Comparison of ENCODE assay signal across 21 cellular contexts in the genomic region with DNA sequence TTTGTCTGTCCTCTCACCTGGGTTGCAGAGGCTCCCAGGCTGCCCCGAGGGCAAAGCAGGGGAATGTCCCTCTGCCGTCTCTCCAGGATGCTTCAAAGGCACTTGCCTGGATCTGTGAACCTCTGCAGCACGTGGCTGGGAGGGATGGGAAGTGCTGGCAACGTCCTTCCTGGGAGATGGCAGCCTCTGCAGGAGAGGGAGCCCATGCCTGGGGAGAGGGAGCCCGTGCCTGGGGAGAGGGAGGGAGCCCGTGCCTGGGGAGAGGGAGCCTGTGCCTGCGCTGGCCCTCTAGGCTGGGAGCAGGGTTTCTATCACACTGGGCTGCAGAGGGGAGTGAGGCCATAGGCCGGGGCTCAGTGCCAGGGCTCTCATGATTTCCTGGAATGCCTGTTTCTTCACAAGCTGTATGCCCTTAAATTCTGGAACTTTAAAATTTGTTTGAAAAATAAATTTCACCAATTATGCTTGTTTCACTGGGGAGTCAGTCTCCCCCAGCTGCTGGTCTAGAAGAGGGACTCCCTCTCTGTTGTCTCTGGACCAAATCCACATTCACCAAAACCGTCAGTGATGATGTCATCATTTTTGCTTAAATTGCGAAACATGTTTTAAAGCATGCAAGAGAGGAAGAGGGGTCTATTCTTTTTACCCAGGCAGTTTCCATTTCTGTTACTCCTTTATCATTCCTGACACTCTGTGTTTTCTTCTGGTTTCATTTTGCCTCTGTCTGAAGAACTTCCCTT.
DNase-seq lines count a peak whose midpoint lies in the region; ATAC-seq and TF ChIP-seq lines count a peak whose summit lies in the region.
"Had no signal": no experiment of that assay in that cellular context is flagged by ENCODE, and none has a peak within 500 bp of the region (broad histone marks: within the 10 kb centered on the region; RNA-seq: fewer than 3 reads in every experiment).

No MANE protein-coding gene starts in this region.

- no peak for TF ChIP-seq CTCF in activated CD8-positive, alpha-beta T cell treated with anti-CD3 and anti-CD28 coated beads for 36 hours (IDR thresholded peaks at IDR 0.05)
- TF ChIP-seq CTCF in psoas muscle (IDR thresholded peaks at IDR 0.05), result no peak

- no peak for DNase-seq in activated CD8-positive, alpha-beta T cell treated with anti-CD3 and anti-CD28 coated beads, Interleukin-2, amount 10 ng/mL, durations not matched to agents 7 days and 5 days
- no peak for DNase-seq in activated CD8-positive, alpha-beta T cell treated with anti-CD3 and anti-CD28 coated beads for 36 hours
- peak; percentile 32 for DNase-seq in ELF-1 (ENCODE audit: low read depth, low spot score)
- DNase-seq in naive thymus-derived CD8-positive, alpha-beta T cell, result no peak
- no peak for DNase-seq in NCI-H146 (lab: John Stamatoyannopoulos, UW)
- no peak for DNase-seq in psoas muscle
- DNase-seq: activated gamma-delta T cell; cerebellar nuclear complex; effector CD8-positive, alpha-beta T cell; heart right ventricle; NCI-H1436 treated with DMSO at 0.1 percent for 48 hours; NCI-H2171 treated with DMSO at 0.1 percent for 48 hours; nucleus accumbens; OCI-M1; right cardiac atrium; SHP77; stimulated activated CD4-positive, alpha-beta T cell treated with anti-CD3 and anti-CD28 coated beads, Interleukin-15, amount 100 ng/mL, for 24 hours had no signal

- no peak for ATAC-seq in activated CD8-positive, alpha-beta T cell treated with anti-CD3 and anti-CD28 coated beads, Interleukin-2, amount 10 ng/mL, durations not matched to agents 7 days and 5 days
- ATAC-seq in activated CD8-positive, alpha-beta T cell treated with anti-CD3 and anti-CD28 coated beads for 36 hours, result no peak
- ATAC-seq in activated T-helper 17 cell treated with anti-CD3 and anti-CD28 coated beads, Interleukin-2, amount 50 U/mL, for 72 hours (replicated peaks), result no peak
- no peak for ATAC-seq in naive thymus-derived CD8-positive, alpha-beta T cell
- no peak for ATAC-seq in GM21786 (IDR thresholded peaks at IDR 0.05; ENCODE audit: unreplicated experiment)
- no peak for ATAC-seq in psoas muscle
- ATAC-seq: heart right ventricle, right cardiac atrium, WTC11 had no signal

- no peak overlapping the region for H3K27ac ChIP-seq in psoas muscle
- H3K27ac ChIP-seq: C4-2B, heart right ventricle had no signal

- H3K36me3 Mint-ChIP-seq in activated CD8-positive, alpha-beta T cell treated with anti-CD3 and anti-CD28 coated beads, Interleukin-2, amount 10 ng/mL, durations not matched to agents 7 days and 5 days (ENCODE audit: low read depth), result peaks cover 40% of the 10 kb centered on the region
- peaks cover 11% of the 10 kb centered on the region for H3K36me3 Mint-ChIP-seq in activated CD8-positive, alpha-beta T cell treated with anti-CD3 and anti-CD28 coated beads for 36 hours (ENCODE audit: low read depth)
- H3K36me3 Mint-ChIP-seq in activated T-helper 17 cell treated with anti-CD3 and anti-CD28 coated beads, Interleukin-2, amount 50 U/mL, for 72 hours (ENCODE audit: low read depth), result no peaks in the 10 kb centered on the region
- H3K36me3 Mint-ChIP-seq in naive thymus-derived CD8-positive, alpha-beta T cell, result peaks cover 0 to 15% (median 14%) of the 10 kb centered on the region in 3 donors

- H3K36me3 ChIP-seq in psoas muscle (ENCODE audit: insufficient read depth in 1 of 2, low read depth in 1 of 2), result no peaks in the 10 kb centered on the region
- H3K36me3 ChIP-seq: heart right ventricle had no signal

- POLR2A ChIA-PET in activated CD8-positive, alpha-beta T cell treated with anti-CD3 and anti-CD28 coated beads, Interleukin-2, amount 10 ng/mL, durations not matched to agents 7 days and 5 days (lab: Charles Lee), result no interaction called here
- POLR2A ChIA-PET in activated CD8-positive, alpha-beta T cell treated with anti-CD3 and anti-CD28 coated beads for 36 hours (lab: Charles Lee), result no interaction called here
- POLR2A ChIA-PET in naive thymus-derived CD8-positive, alpha-beta T cell (lab: Charles Lee), result interaction anchor here (1.0 to 3.6 kb wide), 13 partner anchors 8 to 407 kb away, joined by 4 to 31 read pairs (median 6); no protein-coding TSS in a partner anchor

- peak overlapping the region; percentile 28 for H3K4me3 Mint-ChIP-seq in activated CD8-positive, alpha-beta T cell treated with anti-CD3 and anti-CD28 coated beads, Interleukin-2, amount 10 ng/mL, durations not matched to agents 7 days and 5 days
- no peak overlapping the region for H3K4me3 Mint-ChIP-seq in activated CD8-positive, alpha-beta T cell treated with anti-CD3 and anti-CD28 coated beads for 36 hours
- H3K4me3 Mint-ChIP-seq in activated T-helper 17 cell treated with anti-CD3 and anti-CD28 coated beads, Interleukin-2, amount 50 U/mL, for 72 hours, result peak overlapping the region; percentile 48
- peak overlapping the region; percentile 9 to 87 (median 62) for H3K4me3 Mint-ChIP-seq in naive thymus-derived CD8-positive, alpha-beta T cell
- H3K4me3 Mint-ChIP-seq: WTC11 had no signal

- no peaks in the 10 kb centered on the region for H3K4me1 ChIP-seq in psoas muscle
- H3K4me1 ChIP-seq: heart right ventricle had no signal

- peaks cover 42% of the 10 kb centered on the region for H3K4me1 Mint-ChIP-seq in activated CD8-positive, alpha-beta T cell treated with anti-CD3 and anti-CD28 coated beads, Interleukin-2, amount 10 ng/mL, durations not matched to agents 7 days and 5 days (ENCODE audit: low read depth)
- peaks cover 30% of the 10 kb centered on the region for H3K4me1 Mint-ChIP-seq in activated CD8-positive, alpha-beta T cell treated with anti-CD3 and anti-CD28 coated beads for 36 hours (ENCODE audit: low read depth)
- H3K4me1 Mint-ChIP-seq in activated T-helper 17 cell treated with anti-CD3 and anti-CD28 coated beads, Interleukin-2, amount 50 U/mL, for 72 hours, result peaks cover 18% of the 10 kb centered on the region
- peaks cover 14 to 49% (median 41%) of the 10 kb centered on the region in 4 donors for H3K4me1 Mint-ChIP-seq in naive thymus-derived CD8-positive, alpha-beta T cell
- H3K4me1 Mint-ChIP-seq: WTC11 had no signal

- no peaks in the 10 kb centered on the region for H3K27me3 Mint-ChIP-seq in activated CD8-positive, alpha-beta T cell treated with anti-CD3 and anti-CD28 coated beads, Interleukin-2, amount 10 ng/mL, durations not matched to agents 7 days and 5 days (ENCODE audit: low read depth)
- no peaks in the 10 kb centered on the region for H3K27me3 Mint-ChIP-seq in activated CD8-positive, alpha-beta T cell treated with anti-CD3 and anti-CD28 coated beads for 36 hours
- H3K27me3 Mint-ChIP-seq in activated T-helper 17 cell treated with anti-CD3 and anti-CD28 coated beads, Interleukin-2, amount 50 U/mL, for 72 hours, result no peaks in the 10 kb centered on the region
- no peaks in the 10 kb centered on the region for H3K27me3 Mint-ChIP-seq in naive thymus-derived CD8-positive, alpha-beta T cell

- peaks cover 25% of the 10 kb centered on the region for H3K9me3 Mint-ChIP-seq in activated CD8-positive, alpha-beta T cell treated with anti-CD3 and anti-CD28 coated beads, Interleukin-2, amount 10 ng/mL, durations not matched to agents 7 days and 5 days (ENCODE audit: insufficient read depth)
- peaks cover 25% of the 10 kb centered on the region for H3K9me3 Mint-ChIP-seq in activated CD8-positive, alpha-beta T cell treated with anti-CD3 and anti-CD28 coated beads for 36 hours
- H3K9me3 Mint-ChIP-seq in activated T-helper 17 cell treated with anti-CD3 and anti-CD28 coated beads, Interleukin-2, amount 50 U/mL, for 72 hours, result peaks cover 9% of the 10 kb centered on the region
- peaks cover 0 to 26% (median 16%) of the 10 kb centered on the region in 9 donors for H3K9me3 Mint-ChIP-seq in naive thymus-derived CD8-positive, alpha-beta T cell

- no peak overlapping the region for H3K4me3 ChIP-seq in psoas muscle
- H3K4me3 ChIP-seq: heart right ventricle had no signal

- peak overlapping the region; percentile 97 for H3K27ac Mint-ChIP-seq in activated CD8-positive, alpha-beta T cell treated with anti-CD3 and anti-CD28 coated beads, Interleukin-2, amount 10 ng/mL, durations not matched to agents 7 days and 5 days
- H3K27ac Mint-ChIP-seq in activated CD8-positive, alpha-beta T cell treated with anti-CD3 and anti-CD28 coated beads for 36 hours, result no peak overlapping the region
- H3K27ac Mint-ChIP-seq in activated T-helper 17 cell treated with anti-CD3 and anti-CD28 coated beads, Interleukin-2, amount 50 U/mL, for 72 hours, result peak overlapping the region; percentile 45
- peak overlapping the region; percentile 26 to 98 (median 93) for H3K27ac Mint-ChIP-seq in naive thymus-derived CD8-positive, alpha-beta T cell
- H3K27ac Mint-ChIP-seq: WTC11 had no signal

- intact Hi-C loops in activated CD8-positive, alpha-beta T cell treated with anti-CD3 and anti-CD28 coated beads for 36 hours (cut with micrococcal nuclease), result no loop called here
- intact Hi-C loops in psoas muscle (cut with DNase I), result no loop called here

- CTCF ChIA-PET in activated CD8-positive, alpha-beta T cell treated with anti-CD3 and anti-CD28 coated beads, Interleukin-2, amount 10 ng/mL, durations not matched to agents 7 days and 5 days (lab: Charles Lee), result interaction anchor here (1.2 to 1.4 kb wide), 2 partner anchors 20 to 40 kb away, joined by 3 to 4 read pairs; no protein-coding TSS in a partner anchor
- CTCF ChIA-PET in activated CD8-positive, alpha-beta T cell treated with anti-CD3 and anti-CD28 coated beads for 36 hours (lab: Charles Lee), result no interaction called here

- H3K9me3 ChIP-seq in psoas muscle, result peaks cover 12% of the 10 kb centered on the region

- H3K27me3 ChIP-seq in psoas muscle (ENCODE audit: insufficient read depth in 3 of 3, low read length in 2 of 3), result peaks cover 0 to 2% (median 0%) of the 10 kb centered on the region in 3 donors

- WGBS in psoas muscle, 3 donors, result 67 to 74% (median 68%) methylated on average over 9 to 10 of the region's 10 CpGs
